Comparison of ENCODE assay signal across 9 cellular contexts in genomic region chr1:179230721-179231120, GRCh38. TPM values are rescaled to one million over a fixed set of nuclear protein-coding genes. Genes with fewer than 3 reads are reported as not detected.
DNase-seq lines count a peak whose midpoint lies in the region; ATAC-seq and TF ChIP-seq lines count a peak whose summit lies in the region.
"Had no signal": no experiment of that assay in that cellular context is flagged by ENCODE, and none has a peak within 500 bp of the region (broad histone marks: within the 10 kb centered on the region; RNA-seq: fewer than 3 reads in every experiment).

No MANE protein-coding gene starts in this region.

- ATAC-seq in Right ventricle myocardium inferior, result no peak
- no peak for ATAC-seq in HG03442 (IDR thresholded peaks at IDR 0.05; ENCODE audit: unreplicated experiment)

- no peaks in the 10 kb centered on the region for H3K9me3 Mint-ChIP-seq in activated naive CD4-positive, alpha-beta T cell treated with anti-CD3 and anti-CD28 coated beads, Interleukin-2, amount 50 U/mL, for 24 hours
- no peaks in the 10 kb centered on the region for H3K9me3 Mint-ChIP-seq in activated CD4-positive, alpha-beta memory T cell treated with anti-CD3 and anti-CD28 coated beads for 36 hours
- peaks cover 3% of the 10 kb centered on the region for H3K9me3 Mint-ChIP-seq in glutamatergic neuron (ENCODE audit: unreplicated experiment)

- POLR2A ChIA-PET in activated CD4-positive, alpha-beta memory T cell treated with anti-CD3 and anti-CD28 coated beads for 36 hours (lab: Charles Lee), result no interaction called here

- CTCF ChIA-PET in activated CD4-positive, alpha-beta memory T cell treated with anti-CD3 and anti-CD28 coated beads for 36 hours (lab: Charles Lee), result interaction anchor here (1.4 kb wide), 1 partner anchor 110 kb away, joined by 4 read pairs; no protein-coding TSS in a partner anchor

- no peak for DNase-seq in activated naive CD4-positive, alpha-beta T cell treated with anti-CD3 and anti-CD28 coated beads, Interleukin-2, amount 50 U/mL, for 16 hours
- no peak for DNase-seq in activated CD4-positive, alpha-beta memory T cell treated with anti-CD3 and anti-CD28 coated beads for 36 hours
- DNase-seq in glutamatergic neuron, result no peak
- DNase-seq in superior temporal gyrus (ENCODE audit: extremely low spot score), result peak; percentile 13
- DNase-seq in GM03348 (ENCODE audit: low spot score), result no peak
- no peak for DNase-seq in Right ventricle myocardium inferior (ENCODE audit: missing footprints)
- DNase-seq: Right ventricle myocardium superior had no signal

- H3K27ac Mint-ChIP-seq in activated naive CD4-positive, alpha-beta T cell treated with anti-CD3 and anti-CD28 coated beads, Interleukin-2, amount 50 U/mL, for 24 hours, result no peak overlapping the region
- H3K27ac Mint-ChIP-seq in activated CD4-positive, alpha-beta memory T cell treated with anti-CD3 and anti-CD28 coated beads for 36 hours, result no peak overlapping the region
- no peak overlapping the region for H3K27ac Mint-ChIP-seq in glutamatergic neuron (ENCODE audit: unreplicated experiment)

- no peak for TF ChIP-seq CTCF in glutamatergic neuron (IDR thresholded peaks at IDR 0.05; ENCODE audit: partially characterized antibody, unreplicated experiment)

- H3K36me3 Mint-ChIP-seq in activated naive CD4-positive, alpha-beta T cell treated with anti-CD3 and anti-CD28 coated beads, Interleukin-2, amount 50 U/mL, for 24 hours, result peaks cover 4% of the 10 kb centered on the region
- no peaks in the 10 kb centered on the region for H3K36me3 Mint-ChIP-seq in activated CD4-positive, alpha-beta memory T cell treated with anti-CD3 and anti-CD28 coated beads for 36 hours
- no peaks in the 10 kb centered on the region for H3K36me3 Mint-ChIP-seq in glutamatergic neuron (ENCODE audit: unreplicated experiment)

- intact Hi-C loops in activated CD4-positive, alpha-beta memory T cell treated with anti-CD3 and anti-CD28 coated beads for 36 hours (cut with micrococcal nuclease), result no loop called here
- intact Hi-C loops in Right ventricle myocardium inferior (cut with DNase I), result no loop called here

- no peaks in the 10 kb centered on the region for H3K27me3 Mint-ChIP-seq in activated naive CD4-positive, alpha-beta T cell treated with anti-CD3 and anti-CD28 coated beads, Interleukin-2, amount 50 U/mL, for 24 hours
- no peaks in the 10 kb centered on the region for H3K27me3 Mint-ChIP-seq in activated CD4-positive, alpha-beta memory T cell treated with anti-CD3 and anti-CD28 coated beads for 36 hours
- H3K27me3 Mint-ChIP-seq in glutamatergic neuron (ENCODE audit: unreplicated experiment), result peaks cover 4% of the 10 kb centered on the region

- H3K4me3 Mint-ChIP-seq in activated naive CD4-positive, alpha-beta T cell treated with anti-CD3 and anti-CD28 coated beads, Interleukin-2, amount 50 U/mL, for 24 hours, result peak overlapping the region; percentile 90
- H3K4me3 Mint-ChIP-seq in activated CD4-positive, alpha-beta memory T cell treated with anti-CD3 and anti-CD28 coated beads for 36 hours, result peak overlapping the region; percentile 87
- peak overlapping the region; percentile 91 for H3K4me3 Mint-ChIP-seq in glutamatergic neuron (ENCODE audit: unreplicated experiment)

- H3K4me1 Mint-ChIP-seq in activated naive CD4-positive, alpha-beta T cell treated with anti-CD3 and anti-CD28 coated beads, Interleukin-2, amount 50 U/mL, for 24 hours, result peaks cover 40% of the 10 kb centered on the region
- H3K4me1 Mint-ChIP-seq in activated CD4-positive, alpha-beta memory T cell treated with anti-CD3 and anti-CD28 coated beads for 36 hours (ENCODE audit: low read depth), result peaks cover 34% of the 10 kb centered on the region
- H3K4me1 Mint-ChIP-seq in glutamatergic neuron (ENCODE audit: low read depth, unreplicated experiment), result peaks cover 8% of the 10 kb centered on the region

RNA-seq across cellular contexts. Expression of gene ABL2, which starts 1.2 kb away (rescaled TPM):
- 1 to 10 TPM; 8.8 to 9.1 TPM for total RNA-seq in activated CD4-positive, alpha-beta memory T cell treated with anti-CD3 and anti-CD28 coated beads for 36 hours
- total RNA-seq in glutamatergic neuron (ENCODE audit: unreplicated experiment) (24.7 TPM), Right ventricle myocardium inferior (8.5 TPM)
